ENCODE assay signal across 8 cellular contexts in the genomic region with DNA sequence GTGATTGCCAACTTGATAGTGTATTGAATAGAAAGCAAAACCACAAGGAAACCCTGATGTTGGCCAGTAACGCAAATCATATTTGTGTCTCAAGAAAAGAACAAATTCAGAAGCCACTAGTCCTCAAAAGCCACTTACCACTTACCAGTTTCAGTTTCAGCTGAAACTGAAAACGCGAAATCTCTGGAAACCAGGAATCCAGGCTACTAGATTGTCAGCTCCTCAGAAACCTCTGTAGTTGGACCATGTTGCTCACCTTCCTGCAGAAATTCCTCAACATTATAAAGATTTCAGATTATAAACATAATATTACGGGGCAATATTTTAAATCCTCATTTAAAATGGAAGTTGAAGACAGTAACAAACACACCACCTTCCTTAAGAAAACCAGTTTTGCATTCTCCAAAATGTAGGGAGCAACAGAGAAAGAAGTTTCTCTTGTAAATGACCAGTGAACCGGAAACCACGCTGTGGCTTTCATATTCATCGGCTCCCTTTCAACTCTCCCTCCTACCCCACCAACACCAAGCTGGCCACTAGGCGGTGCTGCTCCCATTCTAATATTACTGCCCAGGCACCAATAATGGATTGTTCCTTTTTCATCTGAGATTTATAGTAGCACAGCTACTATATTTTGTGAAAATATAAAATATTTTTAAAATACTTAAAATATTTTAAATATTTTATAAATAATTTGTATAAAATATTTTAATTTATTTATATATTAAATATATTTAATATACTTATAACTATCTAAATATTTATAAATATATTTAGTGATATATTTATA. TPM values are rescaled to one million over a fixed set of nuclear protein-coding genes. Genes with fewer than 3 reads are reported as not detected.
DNase-seq lines count a peak whose midpoint lies in the region; TF ChIP-seq lines count a peak whose summit lies in the region.

No MANE protein-coding gene starts in this region.

- H3K9me3 ChIP-seq in H9 (ENCODE audit: control insufficient read depth, low read depth, low read length): no peaks in the 10 kb centered on the region

- H4K20me1 ChIP-seq in H9 (ENCODE audit: control insufficient read depth, insufficient read depth, insufficient read length): no peaks in the 10 kb centered on the region

- H3K56ac ChIP-seq in H9 (ENCODE audit: insufficient read length, low read depth, low read length): no peak overlapping the region

- H3K9me3 Mint-ChIP-seq in H9: no peaks in the 10 kb centered on the region

- H2BK12ac ChIP-seq in H9 (ENCODE audit: insufficient read length, low read depth, low read length): no peak overlapping the region

- no peak overlapping the region for H2AFZ ChIP-seq in H9 (ENCODE audit: low read length)

- H3K4me3 Mint-ChIP-seq in H9: peak overlapping the region; percentile 59 to 76

- peak; percentile 98 for TF ChIP-seq CTCF in H9 (conservative IDR thresholded peaks at IDR 0.05)

- WGBS in H9 (ENCODE audit: extremely low coverage, insufficient read length, low lambda C conversion rate): no CpG with 5 or more reads among the region's 8 CpGs

- no peak overlapping the region for H3K14ac ChIP-seq in H9 (ENCODE audit: insufficient read depth, low read length)

- peaks cover 36 to 40% of the 10 kb centered on the region in 2 experiments for H3K4me1 Mint-ChIP-seq in H9

- H3K27me3 ChIP-seq in H9 (ENCODE audit: insufficient read depth, low read length): peaks cover 2% of the 10 kb centered on the region; the same call in 1 of the 2 replicates

- no peak overlapping the region for H3K23ac ChIP-seq in H9 (ENCODE audit: insufficient read length, low read depth, low read length)

- H3K27me3 Mint-ChIP-seq in H9 (ENCODE audit: low read depth): no peaks in the 10 kb centered on the region

- peak; percentile 80 for DNase-seq in G401 (ENCODE audit: low spot score)
- peak; percentile 83 for DNase-seq in H9
- peak; percentile 77 for DNase-seq in M059J (ENCODE audit: low read depth)
- DNase-seq in SIG-M5 (lab: John Stamatoyannopoulos, UW): peak; percentile 25
- peak; percentile 44 to 71 (median 60) for DNase-seq in activated naive CD4-positive, alpha-beta T cell (lab: John Stamatoyannopoulos, UW)
- peak; percentile 81 for DNase-seq in globus pallidus (ENCODE audit: low spot score)
- DNase-seq in nucleus accumbens (lab: John Stamatoyannopoulos, UW): peak in 55 of 56 donors; percentile 11 to 94 (median 70)
- DNase-seq in superior temporal gyrus (ENCODE audit: extremely low spot score): peak; percentile 96

- no peak overlapping the region for H3K4ac ChIP-seq in H9 (ENCODE audit: low read depth, low read length)

- H4K91ac ChIP-seq in H9 (ENCODE audit: insufficient read length, low read depth, low read length): no peak overlapping the region

- H3K27ac Mint-ChIP-seq in H9: peak overlapping the region; percentile 90 to 95 (median 91); a peak in 6 of 7 replicates

- H3K79me2 ChIP-seq in H9 (ENCODE audit: insufficient read depth, low read length): no peaks in the 10 kb centered on the region

- H2BK120ac ChIP-seq in H9 (ENCODE audit: low read depth, low read length, poor library complexity, severe bottlenecking): no peak overlapping the region

- no peak overlapping the region for H2BK5ac ChIP-seq in H9 (ENCODE audit: insufficient read length, low read length)

- peak overlapping the region; percentile 56 for H3K4me2 ChIP-seq in H9 (ENCODE audit: insufficient read depth, insufficient read length, low read length)

- peak overlapping the region; percentile 63 for H3K27ac ChIP-seq in H9 (ENCODE audit: insufficient read length, low read depth, low read length)

- no peaks in the 10 kb centered on the region for H3K23me2 ChIP-seq in H9 (ENCODE audit: insufficient read length, low read depth, low read length, poor library complexity, severe bottlenecking)

- no peak overlapping the region for H3K18ac ChIP-seq in H9 (ENCODE audit: insufficient read length, low read depth, low read length)

- H3K4me1 ChIP-seq in H9 (ENCODE audit: insufficient read depth, low read length): no peaks in the 10 kb centered on the region

- H4K8ac ChIP-seq in H9 (replicated peaks; ENCODE audit: insufficient read length, low read depth, low read length): no peak overlapping the region

- no peak overlapping the region for H3T11ph ChIP-seq in H9 (ENCODE audit: low read length)

- H4K5ac ChIP-seq in H9 (ENCODE audit: insufficient read length, low read depth, low read length): no peak overlapping the region

- no peak overlapping the region for H2AK5ac ChIP-seq in H9 (ENCODE audit: insufficient read length, low read length)

- no peaks in the 10 kb centered on the region for H3K36me3 Mint-ChIP-seq in H9 (ENCODE audit: insufficient read depth in 1 of 3, low read depth in 3 of 3)

- H3K9ac ChIP-seq in H9 (ENCODE audit: extremely low read depth, insufficient read length, low read length): peak overlapping the region; percentile 36

- no peaks in the 10 kb centered on the region for H3K79me1 ChIP-seq in H9 (ENCODE audit: insufficient read depth, low read depth, low read length, poor library complexity, severe bottlenecking)

- H2BK20ac ChIP-seq in H9 (ENCODE audit: low read depth, low read length, poor library complexity, severe bottlenecking): no peak overlapping the region

- in situ Hi-C loops in G401 (cut with HindIII; ENCODE audit: low sequenced_read_pairs): no loop called here

- no peak overlapping the region for H2BK15ac ChIP-seq in H9 (ENCODE audit: low read depth, low read length)

RNA-seq across cellular contexts. Expression of a gene that starts 8.7 kb away (rescaled TPM):
- total RNA-seq in G401 (2014; rRNA removed; shearing (Covaris generic)): 31.1 and 52.2 TPM in 2 replicates
- total RNA-seq in H9 (2021): 68.8 and 70.0 TPM in 2 replicates
- 112 and 148 TPM in 2 replicates for total RNA-seq in M059J (2014; rRNA removed; shearing (Covaris generic))

RNA-seq across cellular contexts. Expression of a gene that starts 32.3 kb away (rescaled TPM):
- not detected in 2 replicates for total RNA-seq in G401 (2014; rRNA removed; shearing (Covaris generic))
- total RNA-seq in H9 (2021): 0.24 and 0.33 TPM in 2 replicates
- 14.0 and 16.0 TPM in 2 replicates for total RNA-seq in M059J (2014; rRNA removed; shearing (Covaris generic))

Comparison
In these comparisons a context has a peak if more than half of its experiments do, and no peak if none do; other contexts are left out.
1. Peak in every context shown above with its lines: DNase-seq and H3K27ac ChIP-seq.
2. DNase-seq: peak in every context shown above with its lines; median percentile 96 in superior temporal gyrus; 83 in H9; 81 in globus pallidus; 80 in G401; 77 in M059J; 70 in nucleus accumbens; 60 in activated naive CD4-positive, alpha-beta T cell; 25 in SIG-M5.
3. RNA of a gene that starts 32.3 kb away (total RNA-seq): 14.0 to 16.0 TPM in M059J; 0.24 to 0.33 TPM in H9 and not detected in G401; every median in the first group is over 10 times any median in the second.